In genomic region chr6:116664169-116664568, GRCh38 we compare ENCODE assay signal across 2 cellular contexts. TPM values are rescaled to one million over a fixed set of nuclear protein-coding genes. Genes with fewer than 3 reads are reported as not detected.
"Had no signal": no experiment of that assay in that cellular context is flagged by ENCODE, and none has a peak within 500 bp of the region (broad histone marks: within the 10 kb centered on the region; RNA-seq: fewer than 3 reads in every experiment).

No MANE protein-coding gene starts in this region.

RNA-seq across cellular contexts. Expression of gene RSPH4A, which starts 47.9 kb away (rescaled TPM):
- total RNA-seq: activated naive CD4-positive, alpha-beta T cell treated with anti-CD3 and anti-CD28 coated beads for 36 hours; left lobe of liver had no signal
